In the genomic region with DNA sequence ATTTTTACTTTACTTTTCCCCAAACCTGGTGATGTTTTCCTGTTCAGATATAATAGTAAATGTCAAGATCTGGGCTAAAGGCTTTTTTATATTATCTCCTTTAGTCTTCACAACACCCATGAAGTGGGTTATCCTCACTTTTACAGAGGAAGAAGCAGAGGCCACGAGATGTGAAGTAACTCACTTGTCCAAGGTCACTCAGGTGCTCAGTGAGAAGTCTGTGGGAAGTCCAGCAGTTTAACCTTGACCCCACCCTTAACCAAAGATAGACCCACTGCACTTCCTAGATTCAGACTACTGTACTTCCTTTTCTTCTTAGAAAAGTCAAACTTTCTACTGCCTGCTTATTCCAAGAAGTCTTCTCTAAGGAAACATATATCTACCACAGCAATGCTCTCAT, we compare ENCODE assay signal across 21 cellular contexts. TPM values are rescaled to one million over a fixed set of nuclear protein-coding genes. Genes with fewer than 3 reads are reported as not detected.
DNase-seq lines count a peak whose midpoint lies in the region; ATAC-seq lines count a peak whose summit lies in the region.
"Had no signal": no experiment of that assay in that cellular context is flagged by ENCODE, and none has a peak within 500 bp of the region (broad histone marks: within the 10 kb centered on the region; RNA-seq: fewer than 3 reads in every experiment).

No MANE protein-coding gene starts in this region.

- peak overlapping the region; percentile 60 for H3K27ac ChIP-seq in CD4-positive, CD25-positive, alpha-beta regulatory T cell (ENCODE audit: insufficient read depth, low read length, poor library complexity, severe bottlenecking)
- H3K27ac ChIP-seq: transverse colon, WERI-Rb-1 had no signal

- H3K4me3 Mint-ChIP-seq in CD4-positive, CD25-positive, alpha-beta regulatory T cell, result peak overlapping the region in 2 of 4 donors; percentile 8 to 59
- H3K4me3 Mint-ChIP-seq in T-helper 17 cell, result peak overlapping the region; percentile 70
- peak overlapping the region; percentile 4 for H3K4me3 Mint-ChIP-seq in activated naive CD8-positive, alpha-beta T cell treated with anti-CD3 and anti-CD28 coated beads for 36 hours

- no peaks in the 10 kb centered on the region for H3K9me3 ChIP-seq in CD4-positive, CD25-positive, alpha-beta regulatory T cell (ENCODE audit: control insufficient read depth in 2 of 2, low read length in 2 of 2)
- no peaks in the 10 kb centered on the region for H3K9me3 ChIP-seq in T-helper 17 cell (ENCODE audit: control insufficient read depth, low read length, poor library complexity, severe bottlenecking)
- H3K9me3 ChIP-seq: transverse colon had no signal

- peak overlapping the region; percentile 33 for H3K4me3 ChIP-seq in CD4-positive, CD25-positive, alpha-beta regulatory T cell (ENCODE audit: low read depth, low read length)
- H3K4me3 ChIP-seq: GM12878, transverse colon had no signal

- H3K27ac Mint-ChIP-seq in CD4-positive, CD25-positive, alpha-beta regulatory T cell, result peak overlapping the region; percentile 23 to 89 (median 86)
- peak overlapping the region; percentile 92 for H3K27ac Mint-ChIP-seq in T-helper 17 cell
- H3K27ac Mint-ChIP-seq in activated naive CD8-positive, alpha-beta T cell treated with anti-CD3 and anti-CD28 coated beads for 36 hours, result peak overlapping the region; percentile 54

- H3K36me3 Mint-ChIP-seq in CD4-positive, CD25-positive, alpha-beta regulatory T cell, result peaks cover 20% of the 10 kb centered on the region
- peaks cover 4% of the 10 kb centered on the region for H3K36me3 Mint-ChIP-seq in T-helper 17 cell (ENCODE audit: low read depth)
- H3K36me3 Mint-ChIP-seq in activated naive CD8-positive, alpha-beta T cell treated with anti-CD3 and anti-CD28 coated beads for 36 hours, result peaks cover 64% of the 10 kb centered on the region

- no peaks in the 10 kb centered on the region for H3K27me3 ChIP-seq in CD4-positive, CD25-positive, alpha-beta regulatory T cell (ENCODE audit: control insufficient read depth, insufficient read depth, low read length)
- H3K27me3 ChIP-seq: transverse colon had no signal

- peaks cover 35 to 53% (median 44%) of the 10 kb centered on the region in 4 donors for H3K4me1 Mint-ChIP-seq in CD4-positive, CD25-positive, alpha-beta regulatory T cell
- peaks cover 40% of the 10 kb centered on the region for H3K4me1 Mint-ChIP-seq in T-helper 17 cell
- peaks cover 61% of the 10 kb centered on the region for H3K4me1 Mint-ChIP-seq in activated naive CD8-positive, alpha-beta T cell treated with anti-CD3 and anti-CD28 coated beads for 36 hours

- no peaks in the 10 kb centered on the region for H3K9me3 Mint-ChIP-seq in CD4-positive, CD25-positive, alpha-beta regulatory T cell
- peaks cover 2% of the 10 kb centered on the region for H3K9me3 Mint-ChIP-seq in activated naive CD8-positive, alpha-beta T cell treated with anti-CD3 and anti-CD28 coated beads for 36 hours

- DNase-seq in AML-193 (lab: John Stamatoyannopoulos, UW), result peak; percentile 4 to 17
- peak in 1 of 3 donors; percentile 50 for DNase-seq in CD4-positive, CD25-positive, alpha-beta regulatory T cell
- no peak for DNase-seq in T-helper 17 cell
- no peak for DNase-seq in activated naive CD8-positive, alpha-beta T cell treated with anti-CD3 and anti-CD28 coated beads for 36 hours
- DNase-seq in amniotic stem cell (lab: John Stamatoyannopoulos, UW), result no peak
- DNase-seq in NCI-H1694 treated with DMSO at 0.1 percent for 48 hours (lab: John Stamatoyannopoulos, UW), result no peak
- no peak for DNase-seq in activated effector memory CD4-positive, alpha-beta T cell treated with Interleukin-2 at 50 U/mL for 16 hours
- DNase-seq: COR-L47; DMS79; erythroblast; foreskin fibroblast; KBM-7; mesenchymal stem cell; NCI-H1930; NCI-H226; Right ventricle myocardium superior; stimulated activated CD4-positive, alpha-beta T cell treated with anti-CD3 and anti-CD28 coated beads, Interleukin-4, amount 100 ng/mL, for 1 hour; transverse colon; WERI-Rb-1 had no signal

- H3K36me3 ChIP-seq in CD4-positive, CD25-positive, alpha-beta regulatory T cell (ENCODE audit: control insufficient read depth, insufficient read depth, low read length), result peaks cover 5% of the 10 kb centered on the region
- H3K36me3 ChIP-seq: transverse colon, WERI-Rb-1 had no signal

- H3K27me3 Mint-ChIP-seq in CD4-positive, CD25-positive, alpha-beta regulatory T cell, result no peaks in the 10 kb centered on the region
- H3K27me3 Mint-ChIP-seq in T-helper 17 cell, result no peaks in the 10 kb centered on the region
- no peaks in the 10 kb centered on the region for H3K27me3 Mint-ChIP-seq in activated naive CD8-positive, alpha-beta T cell treated with anti-CD3 and anti-CD28 coated beads for 36 hours

- ATAC-seq in CD4-positive, CD25-positive, alpha-beta regulatory T cell (ENCODE audit: low read depth in 2 of 2), result no peak
- ATAC-seq in T-helper 17 cell (peak; percentile 12), GM19023 (IDR thresholded peaks at IDR 0.05; ENCODE audit: unreplicated experiment) (no peak)
- ATAC-seq: GM12878 had no signal

- H3K4me1 ChIP-seq in CD4-positive, CD25-positive, alpha-beta regulatory T cell (ENCODE audit: control insufficient read depth, insufficient read depth, low read length, poor library complexity, severe bottlenecking), result peaks cover 33% of the 10 kb centered on the region
- H3K4me1 ChIP-seq: transverse colon had no signal

RNA-seq across cellular contexts. Expression of a gene that starts 56.3 kb away (rescaled TPM):
- total RNA-seq in CD4-positive, CD25-positive, alpha-beta regulatory T cell, result 262 TPM
- polyA plus RNA-seq in CD4-positive, CD25-positive, alpha-beta regulatory T cell, result 100 to 1,000 TPM; 198 to 331 (median 274) TPM
- total RNA-seq in T-helper 17 cell, result 10 to 100 TPM; 80.7 to 86.4 TPM
- 100 to 1,000 TPM; 383 to 389 TPM for total RNA-seq in activated naive CD8-positive, alpha-beta T cell treated with anti-CD3 and anti-CD28 coated beads for 36 hours

Comparison
In these comparisons a context has a peak if more than half of its experiments do, and no peak if none do; other contexts are left out.
1. DNase-seq: peak in AML-193 (2 of 2); none in T-helper 17 cell (0 of 3), activated naive CD8-positive, alpha-beta T cell treated with anti-CD3 and anti-CD28 coated beads for 36 hours (single experiment), amniotic stem cell (single experiment), NCI-H1694 treated with DMSO at 0.1 percent for 48 hours (single experiment) and activated effector memory CD4-positive, alpha-beta T cell treated with Interleukin-2 at 50 U/mL for 16 hours (single experiment).
2. Peak in every context shown above with its lines, with median percentiles within 50 percentile points of each other: H3K27ac Mint-ChIP-seq.